ENCODE assay signal across 30 cellular contexts in the genomic region with DNA sequence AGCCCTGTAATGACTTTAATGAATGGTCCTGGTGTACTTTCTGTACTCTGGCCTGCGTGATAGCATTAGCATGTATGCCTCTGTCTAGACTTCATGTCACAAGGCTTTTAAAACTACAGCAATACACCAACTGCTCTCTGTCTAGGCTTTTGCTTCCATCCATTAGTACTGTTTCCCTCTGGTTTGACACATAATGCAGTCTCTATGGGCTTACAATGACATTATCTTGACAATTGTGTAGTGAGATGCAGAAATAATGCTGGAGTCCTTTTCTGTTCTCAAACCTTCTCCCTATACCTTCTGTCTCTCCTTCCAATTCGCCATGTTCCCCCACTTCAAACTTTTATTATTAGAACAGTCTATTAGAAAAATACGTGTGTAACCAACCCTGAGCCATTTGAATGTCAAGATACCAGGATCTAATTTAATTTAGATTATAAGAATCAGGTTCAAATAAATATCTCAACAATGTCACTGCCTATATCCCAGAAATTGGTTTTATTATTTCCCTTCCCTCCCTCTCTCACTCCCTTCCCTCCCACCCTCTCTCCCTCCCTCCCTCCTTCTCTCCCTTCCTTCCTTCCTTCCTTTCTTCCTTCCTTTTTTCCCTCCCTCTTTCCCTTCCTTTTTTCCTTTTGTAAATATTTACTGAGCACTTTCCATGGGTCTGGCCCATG. TPM values are rescaled to one million over a fixed set of nuclear protein-coding genes. Genes with fewer than 3 reads are reported as not detected.
"Had no signal": no experiment of that assay in that cellular context is flagged by ENCODE, and none has a peak within 500 bp of the region (broad histone marks: within the 10 kb centered on the region; RNA-seq: fewer than 3 reads in every experiment).

No MANE protein-coding gene starts in this region.

- H3K4me3 ChIP-seq: stomach, suprapubic skin, testis, thoracic aorta, thyroid gland, tibial artery, tibial nerve, transverse colon, upper lobe of left lung, upper lobe of right lung, uterus, vagina had no signal

- H3K27me3 ChIP-seq: stomach, suprapubic skin, testis, thyroid gland, tibial artery, tibial nerve, transverse colon, upper lobe of left lung, upper lobe of right lung, uterus, vagina had no signal

- DNase-seq: stimulated activated CD4-positive, alpha-beta T cell treated with anti-CD3 and anti-CD28 coated beads, Interleukin-2, amount 100 ng/mL, for 48 hours; stimulated activated CD4-positive, alpha-beta T cell treated with anti-CD3 and anti-CD28 coated beads, Interleukin-4, amount 100 ng/mL, for 1 hour; stimulated activated CD4-positive, alpha-beta T cell treated with anti-CD3 and anti-CD28 coated beads, Interleukin-4, amount 100 ng/mL, for 24 hours; stimulated activated CD4-positive, alpha-beta T cell treated with anti-CD3 and anti-CD28 coated beads, Interleukin-4, amount 100 ng/mL, for 4 hours; stimulated activated CD8-positive, alpha-beta memory T cell treated with anti-CD3 and anti-CD28 coated beads, Interleukin-4, amount 100 ng/mL, for 48 hours; stimulated activated naive B cell treated with anti-CD40 and anti-IgM and Interleukin-4, amounts not matched to agents 10 μg/mL and 1 μg/mL and 100 μg/mL, for 72 hours; stimulated activated naive CD4-positive, alpha-beta T cell; stimulated activated naive CD4-positive, alpha-beta T cell treated with Interleukin-2 at 50 U/mL for 16 hours; stimulated activated naive CD8-positive, alpha-beta T cell treated with anti-CD3 and anti-CD28 coated beads, Interleukin-15, amount 100 ng/mL, for 72 hours; stimulated activated naive CD8-positive, alpha-beta T cell treated with anti-CD3 and anti-CD28 coated beads, Interleukin-15, Interleukin-2, amounts not matched to agents 100 U/mL and 50 U/mL, for 24 hours; stomach; substantia nigra; testis; thyroid gland; tibial artery; transverse colon; trophoblast cell; upper lobe of left lung; upper lobe of right lung; uterus had no signal

- H3K4me1 ChIP-seq: stomach, suprapubic skin, testis, thyroid gland, tibial artery, tibial nerve, transverse colon, upper lobe of left lung, upper lobe of right lung, uterus, vagina had no signal

- H3K27ac ChIP-seq: stomach, suprapubic skin, testis, thoracic aorta, thyroid gland, tibial artery, tibial nerve, transverse colon, upper lobe of left lung, upper lobe of right lung, uterus, vagina had no signal

- H3K36me3 ChIP-seq: stomach, suprapubic skin, thoracic aorta, thyroid gland, tibial artery, tibial nerve, transverse colon, upper lobe of left lung, upper lobe of right lung, uterus, vagina had no signal

- H3K9me3 ChIP-seq: stomach, suprapubic skin, testis, thoracic aorta, thyroid gland, tibial nerve, transverse colon, upper lobe of left lung, upper lobe of right lung, uterus, vagina had no signal

- FAIRE-seq: urothelium cell line had no signal

- ATAC-seq: stimulated activated effector memory CD8-positive, alpha-beta T cell treated with anti-CD3 and anti-CD28 coated beads, Interleukin-12 subunit alpha, Interleukin-12 subunit beta, amount 100 ng/mL, for 72 hours; stimulated activated memory B cell treated with anti-CD40 and anti-IgM and Interleukin-4, amounts not matched to agents 10 μg/mL and 1 μg/mL and 100 μg/mL, for 72 hours; stimulated activated naive B cell treated with anti-CD40 and anti-IgM and Interleukin-4, amounts not matched to agents 10 μg/mL and 1 μg/mL and 100 μg/mL, for 72 hours; stimulated activated naive CD8-positive, alpha-beta T cell treated with anti-CD3 and anti-CD28 coated beads, Interleukin-15, amount 100 ng/mL, for 72 hours; stimulated activated naive CD8-positive, alpha-beta T cell treated with anti-CD3 and anti-CD28 coated beads, Interleukin-15, Interleukin-2, amounts not matched to agents 100 U/mL and 50 U/mL, for 24 hours; upper lobe of right lung had no signal

RNA-seq across cellular contexts. Expression of gene C8A, which starts 8.9 kb away (rescaled TPM):
- total RNA-seq: stomach, subcutaneous adipose tissue, temporal lobe, testis, thoracic aorta, thyroid gland, tibial nerve, transverse colon, upper lobe of right lung, urinary bladder, uterus, vagina had no signal

RNA-seq across cellular contexts. Expression of gene FYB2, which starts 44.2 kb away (rescaled TPM):
- total RNA-seq: subcutaneous adipose tissue, thoracic aorta, tibial nerve, vagina had no signal
